Comparison of ENCODE assay signal across 1 cellular context in genomic region chr18:74291771-74292540, GRCh38.
TF ChIP-seq lines count a peak whose summit lies in the region.

CYB5A (minus strand) TSS chr18:74291963; CDS start chr18:74291875, 88 bp downstream.

TF ChIP-seq in HEK293, 187 proteins besides CTCF, POLR2A, EP300 and RAD21 (continued from another document):
- peak; percentile 88 for TF ChIP-seq PRDM10 (tag by site-specific recombination; IDR thresholded peaks at IDR 0.05)
- TF ChIP-seq ZSCAN30 (tag by site-specific recombination; IDR thresholded peaks at IDR 0.05): peak; percentile 37; the same call in 1 of the 2 replicates
